9 cellular contexts compared by ENCODE assay signal in genomic region chr1:201024251-201024998, GRCh38. TPM values are rescaled to one million over a fixed set of nuclear protein-coding genes. Genes with fewer than 3 reads are reported as not detected.
DNase-seq lines count a peak whose midpoint lies in the region; ATAC-seq and TF ChIP-seq lines count a peak whose summit lies in the region.
"Had no signal": no experiment of that assay in that cellular context is flagged by ENCODE, and none has a peak within 500 bp of the region (broad histone marks: within the 10 kb centered on the region; RNA-seq: fewer than 3 reads in every experiment).

No MANE protein-coding gene starts in this region.

- H3K18ac ChIP-seq in trophoblast cell (ENCODE audit: low read length), result no peak overlapping the region

- peaks cover 15% of the 10 kb centered on the region for H3K27me3 ChIP-seq in trophoblast cell (ENCODE audit: insufficient read depth, low read length)

- no peak overlapping the region for H4K12ac ChIP-seq in trophoblast cell (ENCODE audit: low read depth, low read length)

- H3K27me3 Mint-ChIP-seq in glutamatergic neuron (ENCODE audit: unreplicated experiment), result peaks cover 14% of the 10 kb centered on the region

- peak overlapping the region; percentile 64 for H3K4me3 Mint-ChIP-seq in glutamatergic neuron (ENCODE audit: unreplicated experiment)

- H3K9me3 ChIP-seq in trophoblast cell (ENCODE audit: insufficient read depth, low read depth, low read length), result no peaks in the 10 kb centered on the region
- H3K9me3 ChIP-seq: sigmoid colon had no signal

- H3K4me2 ChIP-seq in trophoblast cell (ENCODE audit: low read length), result peak overlapping the region; percentile 56

- H3K4me1 Mint-ChIP-seq in glutamatergic neuron (ENCODE audit: low read depth, unreplicated experiment), result peaks cover 18% of the 10 kb centered on the region

- no peaks in the 10 kb centered on the region for H3K79me2 ChIP-seq in trophoblast cell (ENCODE audit: control insufficient read depth, insufficient read depth, low read length, poor library complexity)

- no peak for TF ChIP-seq CTCF in glutamatergic neuron (IDR thresholded peaks at IDR 0.05; ENCODE audit: partially characterized antibody, unreplicated experiment)

- H3K4ac ChIP-seq in trophoblast cell (ENCODE audit: low read depth, low read length), result no peak overlapping the region

- H2AFZ ChIP-seq in trophoblast cell (ENCODE audit: insufficient read depth, low read length, poor library complexity), result no peak overlapping the region

- no peak for ATAC-seq in GM21619 (IDR thresholded peaks at IDR 0.05; ENCODE audit: unreplicated experiment)
- no peak for ATAC-seq in GM19324 (IDR thresholded peaks at IDR 0.05; ENCODE audit: low FRiP score, unreplicated experiment)

- no peak overlapping the region for H2BK120ac ChIP-seq in trophoblast cell (ENCODE audit: insufficient read depth, low read length, poor library complexity)

- H2BK12ac ChIP-seq in trophoblast cell (ENCODE audit: low read length), result no peak overlapping the region

- no peak overlapping the region for H4K91ac ChIP-seq in trophoblast cell (ENCODE audit: low read depth, low read length)

- H3K4me3 ChIP-seq in trophoblast cell (ENCODE audit: low read depth, low read length), result no peak overlapping the region

- H2BK5ac ChIP-seq in trophoblast cell (ENCODE audit: low read depth, low read length, poor library complexity), result no peak overlapping the region

- H3K23ac ChIP-seq in trophoblast cell (ENCODE audit: low read length), result no peak overlapping the region

- no peak overlapping the region for H3K27ac Mint-ChIP-seq in glutamatergic neuron (ENCODE audit: unreplicated experiment)

- H3K9me3 Mint-ChIP-seq in glutamatergic neuron (ENCODE audit: unreplicated experiment), result peaks cover 6% of the 10 kb centered on the region

- peak overlapping the region; percentile 13 for H4K8ac ChIP-seq in trophoblast cell (ENCODE audit: low read depth, low read length)

- H3K4me1 ChIP-seq in trophoblast cell (ENCODE audit: control insufficient read depth in 1 of 2, insufficient read depth in 2 of 2, low read length in 2 of 2), result peaks cover 3 to 4% of the 10 kb centered on the region in 2 experiments

- no peak overlapping the region for H3K14ac ChIP-seq in trophoblast cell (ENCODE audit: low read length)

- H2AK5ac ChIP-seq in trophoblast cell (ENCODE audit: low read length), result no peak overlapping the region

- WGBS in trophoblast cell (ENCODE audit: extremely low coverage, insufficient coverage, insufficient read length), result no CpG with 5 or more reads among the region's 6 CpGs

- peak; percentile 33 for DNase-seq in SIG-M5 treated with dmso at 0.1 percent for 504 hours (lab: John Stamatoyannopoulos, UW; ENCODE audit: unreplicated experiment)
- no peak for DNase-seq in SIG-M5 (lab: John Stamatoyannopoulos, UW)
- DNase-seq in RPMI8226, result peak; percentile 56
- no peak for DNase-seq in glutamatergic neuron
- DNase-seq in trophoblast cell, result no peak
- no peak for DNase-seq in stimulated activated CD4-positive, alpha-beta T cell treated with anti-CD3 and anti-CD28 coated beads, Interleukin-4, amount 100 ng/mL, for 4 hours

- no peak overlapping the region for H3K27ac ChIP-seq in trophoblast cell (ENCODE audit: low read depth, low read length)
- H3K27ac ChIP-seq: sigmoid colon had no signal

- H3K36me3 Mint-ChIP-seq in glutamatergic neuron (ENCODE audit: unreplicated experiment), result no peaks in the 10 kb centered on the region

- no peak overlapping the region for H3K9ac ChIP-seq in trophoblast cell (ENCODE audit: low read length)

- peaks cover 1% of the 10 kb centered on the region for H3K79me1 ChIP-seq in trophoblast cell (ENCODE audit: low read length)

- H3K36me3 ChIP-seq in trophoblast cell (ENCODE audit: control insufficient read depth in 1 of 2, insufficient read depth in 2 of 2, low read length in 2 of 2), result no peaks in the 10 kb centered on the region
- H3K36me3 ChIP-seq: sigmoid colon had no signal

RNA-seq across cellular contexts. Expression of gene KIF21B, which starts 0.9 kb away (rescaled TPM):
- total RNA-seq in glutamatergic neuron (ENCODE audit: unreplicated experiment), result 51.1 TPM
- 0.44 and 0.56 TPM in 2 replicates for polyA plus RNA-seq in trophoblast cell (2013)

Comparison
In these comparisons a context has a peak if more than half of its experiments do, and no peak if none do; other contexts are left out.
1. DNase-seq: peak in SIG-M5 treated with dmso at 0.1 percent for 504 hours (single experiment) and RPMI8226 (single experiment); none in SIG-M5 (single experiment), glutamatergic neuron (single experiment), trophoblast cell (0 of 2) and stimulated activated CD4-positive, alpha-beta T cell treated with anti-CD3 and anti-CD28 coated beads, Interleukin-4, amount 100 ng/mL, for 4 hours (0 of 2).